In genomic region chr1:159067699-159068621, GRCh38 we compare ENCODE assay signal across 8 cellular contexts. TPM values are rescaled to one million over a fixed set of nuclear protein-coding genes. Genes with fewer than 3 reads are reported as not detected.
DNase-seq lines count a peak whose midpoint lies in the region; ATAC-seq and TF ChIP-seq lines count a peak whose summit lies in the region.

No MANE protein-coding gene starts in this region.

- H3K56ac ChIP-seq in IMR-90 (ENCODE audit: extremely low read depth, insufficient read depth, low read length), result no peak overlapping the region

- peak; percentile 80 for ATAC-seq in GM21515 (IDR thresholded peaks at IDR 0.05; ENCODE audit: unreplicated experiment)
- no peak for ATAC-seq in IMR-90 (ENCODE audit: low read depth)

- peak overlapping the region; percentile 12 for H2AFZ ChIP-seq in IMR-90 (replicated peaks; ENCODE audit: low read length, poor library complexity)

- no peaks in the 10 kb centered on the region for H3K36me3 ChIP-seq in IMR-90 (ENCODE audit: control insufficient read depth, insufficient read depth, low read length)

- no peak overlapping the region for H3K4ac ChIP-seq in IMR-90 (ENCODE audit: low read depth, low read length)

- H3K27me3 ChIP-seq in IMR-90 (ENCODE audit: control insufficient read depth, insufficient read depth, low read length), result no peaks in the 10 kb centered on the region

- no peak overlapping the region for H2AK9ac ChIP-seq in IMR-90 (replicated peaks; ENCODE audit: low read depth, low read length, poor library complexity)

- H2BK5ac ChIP-seq in IMR-90 (ENCODE audit: low read depth, low read length, poor library complexity, severe bottlenecking), result no peak overlapping the region

- no peak overlapping the region for H3K18ac ChIP-seq in IMR-90 (ENCODE audit: low read depth, low read length)

- in situ Hi-C loops in GM13976 (cut with MboI; ENCODE audit: low sequenced_read_pairs, unreplicated experiment) (no loop called here), IMR-90 (cut with MboI; ENCODE audit: low sequenced_read_pairs) (no loop called here)

- peaks cover 8% of the 10 kb centered on the region; the same call in 1 of the 2 replicates for H3K4me1 Mint-ChIP-seq in HFFc6 (ENCODE audit: low read depth)

- H3K36me3 Mint-ChIP-seq in HFFc6 (ENCODE audit: low read depth), result no peaks in the 10 kb centered on the region

- H4K91ac ChIP-seq in IMR-90 (ENCODE audit: insufficient read depth, low read depth, low read length), result no peak overlapping the region

- H3K4me1 ChIP-seq in IMR-90 (ENCODE audit: control insufficient read depth, insufficient read depth, low read length), result 0 out of 2 replicates have a peak, but pooled peaks cover 2% of the 10 kb centered on the region

- POLR2A ChIA-PET in IMR-90 (lab: Charles Lee; ENCODE audit: unreplicated experiment), result no interaction called here

- BruUV-seq in IMR-90 (replicated peaks; lab: Mats Ljungman, UMichigan), result no TSS peak

- H4K5ac ChIP-seq in IMR-90 (ENCODE audit: low read depth, low read length), result peak overlapping the region; percentile 58; the same call in 1 of the 2 replicates

- H4K8ac ChIP-seq in IMR-90 (ENCODE audit: low read depth in 2 of 2, low read length in 2 of 2), result no peak overlapping the region

- TF ChIP-seq POLR2A in IMR-90 (IDR thresholded peaks at IDR 0.05; ENCODE audit: low read depth, low read length), result no peak

- dilution Hi-C loops in IMR-90 (cut with HindIII; ENCODE audit: low sequenced_read_pairs, unreplicated experiment), result no loop called here

- H3K9me3 Mint-ChIP-seq in HFFc6, result no peaks in the 10 kb centered on the region

- CTCF ChIA-PET in IMR-90 (lab: Yijun Ruan, JAX), result interaction anchor here (1.3 kb wide), 1 partner anchor 865 kb away, joined by 4 read pairs; no protein-coding TSS in a partner anchor

- intact Hi-C loops in IMR-90 (cut with micrococcal nuclease), result no loop called here

- H2AK5ac ChIP-seq in IMR-90 (ENCODE audit: low read depth, low read length), result peak overlapping the region; percentile 49; the same call in 1 of the 2 replicates

- peak overlapping the region; percentile 44; the same call in 1 of the 3 replicates for H2BK15ac ChIP-seq in IMR-90 (ENCODE audit: low read depth, low read length)

- H3K9me1 ChIP-seq in IMR-90 (ENCODE audit: insufficient read depth, low read length), result no peaks in the 10 kb centered on the region

- no peak overlapping the region for H3K23ac ChIP-seq in IMR-90 (ENCODE audit: low read depth, low read length)

- H2BK120ac ChIP-seq in IMR-90 (ENCODE audit: low read depth, low read length), result no peak overlapping the region

- no peaks in the 10 kb centered on the region for H3K79me1 ChIP-seq in IMR-90 (ENCODE audit: low read depth in 1 of 2, low read length in 2 of 2)

- H3K27ac ChIP-seq in IMR-90 (ENCODE audit: insufficient read depth, low read length) (no peak overlapping the region), substantia nigra (ENCODE audit: low read depth, low read length, poor library complexity, severe bottlenecking) (peak overlapping the region; percentile 30)

- no peak overlapping the region for H3K4me3 ChIP-seq in IMR-90 (ENCODE audit: insufficient read depth, low read depth, low read length)

- H3K9ac ChIP-seq in IMR-90 (ENCODE audit: low read depth, low read length), result no peak overlapping the region

- H3K27me3 Mint-ChIP-seq in HFFc6 (ENCODE audit: insufficient read depth), result no peaks in the 10 kb centered on the region

- no peaks in the 10 kb centered on the region for H3K9me3 ChIP-seq in IMR-90 (ENCODE audit: control insufficient read depth, insufficient read depth, low read length)

- no peak overlapping the region for H2BK20ac ChIP-seq in IMR-90 (ENCODE audit: low read depth, low read length)

- H3K14ac ChIP-seq in IMR-90 (replicated peaks; ENCODE audit: low read depth, low read length), result no peak overlapping the region

- H3K27ac Mint-ChIP-seq in HFFc6, result no peak overlapping the region

- TF ChIP-seq RAD21 in IMR-90 (IDR thresholded peaks at IDR 0.05; ENCODE audit: low read length), result no peak

- no peak overlapping the region for H3K4me2 ChIP-seq in IMR-90 (ENCODE audit: low read depth, low read length)

- no peak overlapping the region for H3K4me3 Mint-ChIP-seq in HFFc6

- H4K20me1 ChIP-seq in IMR-90 (ENCODE audit: insufficient read depth, low read length), result no peaks in the 10 kb centered on the region

- DNase-seq in GM13976 (ENCODE audit: low spot score), result peak; percentile 45
- no peak for DNase-seq in IMR-90
- DNase-seq in central memory CD4-positive, alpha-beta T cell, result peak; percentile 31
- DNase-seq in substantia nigra (lab: John Stamatoyannopoulos, UW), result peak in 5 of 49 donors; percentile 3 to 19 (median 8)
- no peak for DNase-seq in stimulated activated CD4-positive, alpha-beta T cell treated with anti-CD3 and anti-CD28 coated beads, Interleukin-15, amount 100 ng/mL, for 24 hours
- no peak for DNase-seq in HFFc6
- DNase-seq in stimulated activated CD4-positive, alpha-beta T cell treated with anti-CD3 and anti-CD28 coated beads, Interleukin-4, amount 100 ng/mL, for 1 hour, result no peak

- TF ChIP-seq CTCF in GM13976 (IDR thresholded peaks at IDR 0.05; ENCODE audit: borderline replicate concordance, control extremely low read depth, extremely low read depth, insufficient read depth, missing control alignments), result no peak
- no peak for TF ChIP-seq CTCF in IMR-90 (conservative IDR thresholded peaks at IDR 0.05; ENCODE audit: low read depth, low read length)
- no peak for TF ChIP-seq CTCF in HFFc6 (IDR thresholded peaks at IDR 0.05)

- WGBS in IMR-90 (ENCODE audit: extremely low coverage in 2 of 2, insufficient read length in 1 of 2), 2 experiments, result 72% methylated on average over 3 of the region's 6 CpGs; no CpG with 5 or more reads in 1 of the 2 experiments

TF ChIP-seq in IMR-90, 13 proteins besides CTCF, POLR2A, EP300 and RAD21:
- TF ChIP-seq ELK1 (IDR thresholded peaks at IDR 0.05; ENCODE audit: borderline replicate concordance, low read depth, low read length) (no peak), FOS (IDR thresholded peaks at IDR 0.05; ENCODE audit: low read depth, low read length) (no peak), CHD1 (IDR thresholded peaks at IDR 0.05; ENCODE audit: low read depth, low read length) (no peak), MAZ (IDR thresholded peaks at IDR 0.05; ENCODE audit: borderline replicate concordance, low read depth, low read length) (no peak), CEBPB (IDR thresholded peaks at IDR 0.05; ENCODE audit: low read depth, low read length) (no peak), USF2 (IDR thresholded peaks at IDR 0.05; ENCODE audit: low read depth, low read length) (no peak), SMC3 (IDR thresholded peaks at IDR 0.05; ENCODE audit: low read depth, low read length) (no peak), BHLHE40 (IDR thresholded peaks at IDR 0.05; ENCODE audit: low read depth, low read length) (no peak), RFX5 (IDR thresholded peaks at IDR 0.05; ENCODE audit: low read depth, low read length) (no peak), NFE2L2 (IDR thresholded peaks at IDR 0.05; ENCODE audit: low read depth, low read length) (no peak), MAFK (IDR thresholded peaks at IDR 0.05; ENCODE audit: low read depth, low read length) (no peak), MXI1 (IDR thresholded peaks at IDR 0.05; ENCODE audit: borderline replicate concordance, low read depth, low read length) (no peak), RCOR1 (IDR thresholded peaks at IDR 0.05; ENCODE audit: insufficient replicate concordance, low read length) (no peak)
TF ChIP-seq in IMR-90: peak in this region for 0.

RNA-seq across cellular contexts. Expression of gene AIM2, which starts 8.6 kb away (rescaled TPM):
- total RNA-seq in IMR-90 (2012; rRNA removed), result not detected in 2 replicates
- not detected in 2 replicates for polyA plus RNA-seq in IMR-90 (2012; rRNA removed)
- polyA plus RNA-seq in IMR-90 (2012; cell fraction: cytosol; rRNA removed), result not detected in 2 replicates
- polyA plus RNA-seq in IMR-90 (2012; cell fraction: nucleus; rRNA removed; ENCODE audit: low replicate concordance), result not detected in 2 replicates
- total RNA-seq in HFFc6 (2021; fragmentation: NEBNext Ultra II Directional; extraction: Animal tissue kit (Norgen Biotek cat#: 25700)), result under 1 TPM in 1 of 6 experiments, not detected in 5; 0.13 TPM

RNA-seq across cellular contexts. Expression of gene IFI16, which starts 58.3 kb away (rescaled TPM):
- total RNA-seq in IMR-90 (2012; rRNA removed), result 45.0 and 60.3 TPM in 2 replicates
- 59.2 and 65.3 TPM in 2 replicates for polyA plus RNA-seq in IMR-90 (2012; rRNA removed)
- polyA plus RNA-seq in IMR-90 (2012; cell fraction: cytosol; rRNA removed), result 10.3 and 12.7 TPM in 2 replicates
- 4.0 and 42.3 TPM in 2 replicates for polyA plus RNA-seq in IMR-90 (2012; cell fraction: nucleus; rRNA removed; ENCODE audit: low replicate concordance)
- total RNA-seq in HFFc6 (2021; fragmentation: NEBNext Ultra II Directional; extraction: Animal tissue kit (Norgen Biotek cat#: 25700)), result 10 to 100 TPM; 50.5 to 70.7 (median 67.3) TPM

Comparison
In these comparisons a context has a peak if more than half of its experiments do, and no peak if none do; other contexts are left out.
1. DNase-seq: peak in GM13976 (single experiment) and central memory CD4-positive, alpha-beta T cell (single experiment); none in IMR-90 (single experiment), stimulated activated CD4-positive, alpha-beta T cell treated with anti-CD3 and anti-CD28 coated beads, Interleukin-15, amount 100 ng/mL, for 24 hours (single experiment), HFFc6 (single experiment) and stimulated activated CD4-positive, alpha-beta T cell treated with anti-CD3 and anti-CD28 coated beads, Interleukin-4, amount 100 ng/mL, for 1 hour (single experiment).